ENCODE assay signal across 1 cellular context in the genomic region with DNA sequence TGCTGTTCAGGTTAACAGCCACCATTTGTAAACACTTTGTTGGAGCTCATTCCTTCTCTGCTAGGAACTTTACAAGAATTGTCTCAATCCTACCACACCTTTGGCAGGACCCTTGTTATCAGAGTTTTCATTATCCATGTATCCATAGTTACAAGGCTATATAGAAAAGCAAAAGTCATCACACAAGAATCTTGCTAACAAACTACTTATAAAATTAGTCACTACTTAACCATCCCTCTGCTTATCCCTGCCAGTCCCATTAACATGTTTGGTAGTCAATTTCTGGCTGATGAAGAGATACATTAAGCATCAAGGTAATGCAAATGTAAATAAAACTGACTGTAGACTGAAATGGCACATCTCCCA.
TF ChIP-seq lines count a peak whose summit lies in the region.

No MANE protein-coding gene starts in this region.

TF ChIP-seq in WTC11, 78 proteins besides CTCF, POLR2A, EP300 and RAD21 (continued from another document):
- TF ChIP-seq, protein P1, sequence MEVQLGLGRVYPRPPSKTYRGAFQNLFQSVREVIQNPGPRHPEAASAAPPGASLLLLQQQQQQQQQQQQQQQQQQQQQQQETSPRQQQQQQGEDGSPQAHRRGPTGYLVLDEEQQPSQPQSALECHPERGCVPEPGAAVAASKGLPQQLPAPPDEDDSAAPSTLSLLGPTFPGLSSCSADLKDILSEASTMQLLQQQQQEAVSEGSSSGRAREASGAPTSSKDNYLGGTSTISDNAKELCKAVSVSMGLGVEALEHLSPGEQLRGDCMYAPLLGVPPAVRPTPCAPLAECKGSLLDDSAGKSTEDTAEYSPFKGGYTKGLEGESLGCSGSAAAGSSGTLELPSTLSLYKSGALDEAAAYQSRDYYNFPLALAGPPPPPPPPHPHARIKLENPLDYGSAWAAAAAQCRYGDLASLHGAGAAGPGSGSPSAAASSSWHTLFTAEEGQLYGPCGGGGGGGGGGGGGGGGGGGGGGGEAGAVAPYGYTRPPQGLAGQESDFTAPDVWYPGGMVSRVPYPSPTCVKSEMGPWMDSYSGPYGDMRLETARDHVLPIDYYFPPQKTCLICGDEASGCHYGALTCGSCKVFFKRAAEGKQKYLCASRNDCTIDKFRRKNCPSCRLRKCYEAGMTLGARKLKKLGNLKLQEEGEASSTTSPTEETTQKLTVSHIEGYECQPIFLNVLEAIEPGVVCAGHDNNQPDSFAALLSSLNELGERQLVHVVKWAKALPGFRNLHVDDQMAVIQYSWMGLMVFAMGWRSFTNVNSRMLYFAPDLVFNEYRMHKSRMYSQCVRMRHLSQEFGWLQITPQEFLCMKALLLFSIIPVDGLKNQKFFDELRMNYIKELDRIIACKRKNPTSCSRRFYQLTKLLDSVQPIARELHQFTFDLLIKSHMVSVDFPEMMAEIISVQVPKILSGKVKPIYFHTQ (CRISPR knock-in tag; IDR thresholded peaks at IDR 0.05) = no peak
- TF ChIP-seq TEAD1 (CRISPR knock-in tag; IDR thresholded peaks at IDR 0.05) (no peak), NR1H2 (CRISPR knock-in tag; IDR thresholded peaks at IDR 0.05) (no peak), PRRX2 (CRISPR knock-in tag; IDR thresholded peaks at IDR 0.05) (no peak), ZNF263 (CRISPR knock-in tag; IDR thresholded peaks at IDR 0.05; ENCODE audit: low read depth) (no peak), MYBL2 (CRISPR knock-in tag; IDR thresholded peaks at IDR 0.05) (no peak), RORB (CRISPR knock-in tag; IDR thresholded peaks at IDR 0.05) (no peak), ZNF416 (CRISPR knock-in tag; IDR thresholded peaks at IDR 0.05) (no peak), TEAD4 (CRISPR knock-in tag; IDR thresholded peaks at IDR 0.05) (no peak)
- TF ChIP-seq, protein P2, sequence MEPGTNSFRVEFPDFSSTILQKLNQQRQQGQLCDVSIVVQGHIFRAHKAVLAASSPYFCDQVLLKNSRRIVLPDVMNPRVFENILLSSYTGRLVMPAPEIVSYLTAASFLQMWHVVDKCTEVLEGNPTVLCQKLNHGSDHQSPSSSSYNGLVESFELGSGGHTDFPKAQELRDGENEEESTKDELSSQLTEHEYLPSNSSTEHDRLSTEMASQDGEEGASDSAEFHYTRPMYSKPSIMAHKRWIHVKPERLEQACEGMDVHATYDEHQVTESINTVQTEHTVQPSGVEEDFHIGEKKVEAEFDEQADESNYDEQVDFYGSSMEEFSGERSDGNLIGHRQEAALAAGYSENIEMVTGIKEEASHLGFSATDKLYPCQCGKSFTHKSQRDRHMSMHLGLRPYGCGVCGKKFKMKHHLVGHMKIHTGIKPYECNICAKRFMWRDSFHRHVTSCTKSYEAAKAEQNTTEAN (CRISPR knock-in tag; IDR thresholded peaks at IDR 0.05) = no peak
- TF ChIP-seq, protein P3, sequence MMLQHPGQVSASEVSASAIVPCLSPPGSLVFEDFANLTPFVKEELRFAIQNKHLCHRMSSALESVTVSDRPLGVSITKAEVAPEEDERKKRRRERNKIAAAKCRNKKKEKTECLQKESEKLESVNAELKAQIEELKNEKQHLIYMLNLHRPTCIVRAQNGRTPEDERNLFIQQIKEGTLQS (CRISPR knock-in tag; conservative IDR thresholded peaks at IDR 0.05) = no peak
- TF ChIP-seq, protein P4, sequence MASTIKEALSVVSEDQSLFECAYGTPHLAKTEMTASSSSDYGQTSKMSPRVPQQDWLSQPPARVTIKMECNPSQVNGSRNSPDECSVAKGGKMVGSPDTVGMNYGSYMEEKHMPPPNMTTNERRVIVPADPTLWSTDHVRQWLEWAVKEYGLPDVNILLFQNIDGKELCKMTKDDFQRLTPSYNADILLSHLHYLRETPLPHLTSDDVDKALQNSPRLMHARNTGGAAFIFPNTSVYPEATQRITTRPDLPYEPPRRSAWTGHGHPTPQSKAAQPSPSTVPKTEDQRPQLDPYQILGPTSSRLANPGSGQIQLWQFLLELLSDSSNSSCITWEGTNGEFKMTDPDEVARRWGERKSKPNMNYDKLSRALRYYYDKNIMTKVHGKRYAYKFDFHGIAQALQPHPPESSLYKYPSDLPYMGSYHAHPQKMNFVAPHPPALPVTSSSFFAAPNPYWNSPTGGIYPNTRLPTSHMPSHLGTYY (CRISPR knock-in tag; IDR thresholded peaks at IDR 0.05) = no peak
- TF ChIP-seq, protein P5, sequence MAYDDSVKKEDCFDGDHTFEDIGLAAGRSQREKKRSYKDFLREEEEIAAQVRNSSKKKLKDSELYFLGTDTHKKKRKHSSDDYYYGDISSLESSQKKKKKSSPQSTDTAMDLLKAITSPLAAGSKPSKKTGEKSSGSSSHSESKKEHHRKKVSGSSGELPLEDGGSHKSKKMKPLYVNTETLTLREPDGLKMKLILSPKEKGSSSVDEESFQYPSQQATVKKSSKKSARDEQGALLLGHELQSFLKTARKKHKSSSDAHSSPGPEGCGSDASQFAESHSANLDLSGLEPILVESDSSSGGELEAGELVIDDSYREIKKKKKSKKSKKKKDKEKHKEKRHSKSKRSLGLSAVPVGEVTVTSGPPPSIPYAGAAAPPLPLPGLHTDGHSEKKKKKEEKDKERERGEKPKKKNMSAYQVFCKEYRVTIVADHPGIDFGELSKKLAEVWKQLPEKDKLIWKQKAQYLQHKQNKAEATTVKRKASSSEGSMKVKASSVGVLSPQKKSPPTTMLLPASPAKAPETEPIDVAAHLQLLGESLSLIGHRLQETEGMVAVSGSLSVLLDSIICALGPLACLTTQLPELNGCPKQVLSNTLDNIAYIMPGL (CRISPR knock-in tag; IDR thresholded peaks at IDR 0.05) = no peak
- TF ChIP-seq, protein P6, sequence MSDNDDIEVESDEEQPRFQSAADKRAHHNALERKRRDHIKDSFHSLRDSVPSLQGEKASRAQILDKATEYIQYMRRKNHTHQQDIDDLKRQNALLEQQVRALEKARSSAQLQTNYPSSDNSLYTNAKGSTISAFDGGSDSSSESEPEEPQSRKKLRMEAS (CRISPR knock-in tag; IDR thresholded peaks at IDR 0.05) = no peak
- TF ChIP-seq, protein P7, sequence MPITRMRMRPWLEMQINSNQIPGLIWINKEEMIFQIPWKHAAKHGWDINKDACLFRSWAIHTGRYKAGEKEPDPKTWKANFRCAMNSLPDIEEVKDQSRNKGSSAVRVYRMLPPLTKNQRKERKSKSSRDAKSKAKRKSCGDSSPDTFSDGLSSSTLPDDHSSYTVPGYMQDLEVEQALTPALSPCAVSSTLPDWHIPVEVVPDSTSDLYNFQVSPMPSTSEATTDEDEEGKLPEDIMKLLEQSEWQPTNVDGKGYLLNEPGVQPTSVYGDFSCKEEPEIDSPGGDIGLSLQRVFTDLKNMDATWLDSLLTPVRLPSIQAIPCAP (CRISPR knock-in tag; IDR thresholded peaks at IDR 0.05) = no peak
TF ChIP-seq in WTC11: peak in this region for 0.
